Comparison of ENCODE assay signal across 16 cellular contexts in the genomic region with DNA sequence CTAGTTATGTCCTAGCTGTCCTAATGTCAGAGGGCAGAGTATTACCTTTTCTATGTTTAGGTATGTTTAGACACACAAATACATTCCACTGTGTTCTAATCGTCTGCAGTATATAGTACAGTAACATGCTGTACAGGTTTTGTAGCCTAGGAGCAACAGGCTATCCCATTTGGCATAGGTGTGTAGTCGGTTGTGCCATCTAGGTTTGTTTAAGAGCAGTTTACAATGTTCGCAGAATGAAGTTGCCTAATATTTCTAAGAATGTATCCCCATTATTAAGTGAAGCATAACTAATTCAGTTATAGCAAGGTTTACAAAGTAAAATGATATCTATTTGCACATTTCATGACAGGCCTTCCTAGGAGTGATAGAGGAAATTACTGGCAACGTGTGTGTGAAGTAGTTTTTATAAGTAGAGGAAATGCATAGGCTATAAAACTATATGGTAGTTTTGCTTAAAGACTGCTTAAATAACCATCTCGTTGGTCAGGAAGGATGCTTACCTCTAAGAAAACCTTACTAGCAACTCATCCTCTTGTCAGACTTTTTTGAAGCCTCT. TPM values are rescaled to one million over a fixed set of nuclear protein-coding genes. Genes with fewer than 3 reads are reported as not detected.
DNase-seq lines count a peak whose midpoint lies in the region; ATAC-seq, FAIRE-seq and TF ChIP-seq lines count a peak whose summit lies in the region.
"Had no signal": no experiment of that assay in that cellular context is flagged by ENCODE, and none has a peak within 500 bp of the region (broad histone marks: within the 10 kb centered on the region; RNA-seq: fewer than 3 reads in every experiment).

No MANE protein-coding gene starts in this region.

- no peak for TF ChIP-seq POLR2A in H54 (IDR thresholded peaks at IDR 0.05; ENCODE audit: low read depth, low read length)

- peak; percentile 62 for FAIRE-seq in H54 (lab: Jason Lieb, UNC)
- FAIRE-seq: endothelial cell of umbilical vein had no signal

- peak overlapping the region; percentile 55 for H3K4me3 Mint-ChIP-seq in T-helper 1 cell treated with Interleukin-12 subunit alpha and Interleukin-12 subunit beta and Interleukin-4 antibody, amounts not matched to agents 30 μg/mL and 1 μg/mL, for 36 hours
- H3K4me3 Mint-ChIP-seq in activated T-helper 1 cell treated with anti-CD3 and anti-CD28 coated beads, Interleukin-12 subunit alpha, Interleukin-12 subunit beta, Interleukin-2, Interleukin-4 antibody, amounts not matched to agents 30 ng/mL and 10 ng/mL and 1 ng/mL, durations not matched to agents 14 hours and 24 hours and 36 hours = peak overlapping the region; percentile 38

- TF ChIP-seq EP300 in neural cell (conservative IDR thresholded peaks at IDR 0.05; ENCODE audit: poor library complexity, severe bottlenecking) = no peak

- no peak overlapping the region for H3K27ac ChIP-seq in neural cell (ENCODE audit: low read length)
- H3K27ac ChIP-seq: brain microvascular endothelial cell, neutrophil, upper lobe of left lung had no signal

- no peaks in the 10 kb centered on the region for H3K36me3 ChIP-seq in neural cell (ENCODE audit: insufficient read depth, low read length)
- H3K36me3 ChIP-seq: heart right ventricle, neutrophil, upper lobe of left lung had no signal

- in situ Hi-C loops in ACHN (cut with HindIII; ENCODE audit: low pct_ligation_motif_present, low pct_unique_long_range_greater_than_20kb, low sequenced_read_pairs) = no loop called here

- no peaks in the 10 kb centered on the region for H3K27me3 ChIP-seq in neural cell (ENCODE audit: insufficient read depth, low read depth, low read length)
- H3K27me3 ChIP-seq: brain microvascular endothelial cell, heart right ventricle, neutrophil, upper lobe of left lung had no signal

- H3K9ac ChIP-seq in neural cell (ENCODE audit: low read length) = no peak overlapping the region

- intact Hi-C loops in activated T-helper 1 cell treated with anti-CD3 and anti-CD28 coated beads, Interleukin-12 subunit alpha, Interleukin-12 subunit beta, Interleukin-2, Interleukin-4 antibody, amounts not matched to agents 30 ng/mL and 10 ng/mL and 1 ng/mL, durations not matched to agents 14 hours and 24 hours and 36 hours (cut with micrococcal nuclease) = no loop called here

- H3K9me3 ChIP-seq in neural cell (ENCODE audit: low read length) = no peaks in the 10 kb centered on the region
- H3K9me3 ChIP-seq: heart right ventricle, neutrophil, upper lobe of left lung had no signal

- H3K4me3 ChIP-seq in neural cell (ENCODE audit: low read length) = peak overlapping the region; percentile 13
- H3K4me3 ChIP-seq: heart right ventricle, skin epidermis, upper lobe of left lung had no signal

- no peaks in the 10 kb centered on the region for H4K20me1 ChIP-seq in neural cell (ENCODE audit: insufficient read depth)

- peak overlapping the region; percentile 64 for H3K27ac Mint-ChIP-seq in T-helper 1 cell treated with Interleukin-12 subunit alpha and Interleukin-12 subunit beta and Interleukin-4 antibody, amounts not matched to agents 30 μg/mL and 1 μg/mL, for 36 hours
- H3K27ac Mint-ChIP-seq in activated T-helper 1 cell treated with anti-CD3 and anti-CD28 coated beads, Interleukin-12 subunit alpha, Interleukin-12 subunit beta, Interleukin-2, Interleukin-4 antibody, amounts not matched to agents 30 ng/mL and 10 ng/mL and 1 ng/mL, durations not matched to agents 14 hours and 24 hours and 36 hours = peak overlapping the region; percentile 35

- no peak for TF ChIP-seq CTCF in neural cell (IDR thresholded peaks at IDR 0.05; ENCODE audit: poor library complexity, severe bottlenecking)

- ATAC-seq in GM21576 (IDR thresholded peaks at IDR 0.05; ENCODE audit: unreplicated experiment) (no peak), HG03039 (IDR thresholded peaks at IDR 0.05; ENCODE audit: unreplicated experiment) (no peak)
- ATAC-seq: heart right ventricle had no signal

- H3K27me3 Mint-ChIP-seq in T-helper 1 cell treated with Interleukin-12 subunit alpha and Interleukin-12 subunit beta and Interleukin-4 antibody, amounts not matched to agents 30 μg/mL and 1 μg/mL, for 36 hours (ENCODE audit: low read depth) = no peaks in the 10 kb centered on the region
- no peaks in the 10 kb centered on the region for H3K27me3 Mint-ChIP-seq in activated T-helper 1 cell treated with anti-CD3 and anti-CD28 coated beads, Interleukin-12 subunit alpha, Interleukin-12 subunit beta, Interleukin-2, Interleukin-4 antibody, amounts not matched to agents 30 ng/mL and 10 ng/mL and 1 ng/mL, durations not matched to agents 14 hours and 24 hours and 36 hours (ENCODE audit: insufficient read depth)

- peaks cover 6% of the 10 kb centered on the region for H3K36me3 Mint-ChIP-seq in T-helper 1 cell treated with Interleukin-12 subunit alpha and Interleukin-12 subunit beta and Interleukin-4 antibody, amounts not matched to agents 30 μg/mL and 1 μg/mL, for 36 hours (ENCODE audit: low read depth)
- H3K36me3 Mint-ChIP-seq in activated T-helper 1 cell treated with anti-CD3 and anti-CD28 coated beads, Interleukin-12 subunit alpha, Interleukin-12 subunit beta, Interleukin-2, Interleukin-4 antibody, amounts not matched to agents 30 ng/mL and 10 ng/mL and 1 ng/mL, durations not matched to agents 14 hours and 24 hours and 36 hours (ENCODE audit: low read depth) = peaks cover 8% of the 10 kb centered on the region

- no peaks in the 10 kb centered on the region for H3F3A ChIP-seq in neural cell (ENCODE audit: insufficient read depth, low read length, poor library complexity, severe bottlenecking)

- no peak for TF ChIP-seq RAD21 in neural cell (conservative IDR thresholded peaks at IDR 0.05)

- H3K9me3 Mint-ChIP-seq in T-helper 1 cell treated with Interleukin-12 subunit alpha and Interleukin-12 subunit beta and Interleukin-4 antibody, amounts not matched to agents 30 μg/mL and 1 μg/mL, for 36 hours = no peaks in the 10 kb centered on the region
- H3K9me3 Mint-ChIP-seq in activated T-helper 1 cell treated with anti-CD3 and anti-CD28 coated beads, Interleukin-12 subunit alpha, Interleukin-12 subunit beta, Interleukin-2, Interleukin-4 antibody, amounts not matched to agents 30 ng/mL and 10 ng/mL and 1 ng/mL, durations not matched to agents 14 hours and 24 hours and 36 hours = no peaks in the 10 kb centered on the region

- peaks cover 23% of the 10 kb centered on the region for H3K79me2 ChIP-seq in neural cell (replicated peaks; ENCODE audit: insufficient read depth, low read length)

- peaks cover 44% of the 10 kb centered on the region for H3K4me1 Mint-ChIP-seq in T-helper 1 cell treated with Interleukin-12 subunit alpha and Interleukin-12 subunit beta and Interleukin-4 antibody, amounts not matched to agents 30 μg/mL and 1 μg/mL, for 36 hours (ENCODE audit: low read depth)
- H3K4me1 Mint-ChIP-seq in activated T-helper 1 cell treated with anti-CD3 and anti-CD28 coated beads, Interleukin-12 subunit alpha, Interleukin-12 subunit beta, Interleukin-2, Interleukin-4 antibody, amounts not matched to agents 30 ng/mL and 10 ng/mL and 1 ng/mL, durations not matched to agents 14 hours and 24 hours and 36 hours (ENCODE audit: low read depth) = peaks cover 72% of the 10 kb centered on the region

- no peak overlapping the region for H3K4me2 ChIP-seq in neural cell (ENCODE audit: low read length)

- DNase-seq in T-helper 1 cell (no peak), H54 (ENCODE audit: insufficient read length, low spot score) (no peak), ACHN (no peak)
- DNase-seq in activated T-helper 1 cell treated with anti-CD3 and anti-CD28 coated beads, Interleukin-12 subunit alpha, Interleukin-12 subunit beta, Interleukin-2, Interleukin-4 antibody, amounts not matched to agents 30 ng/mL and 10 ng/mL and 1 ng/mL, durations not matched to agents 14 hours and 24 hours and 36 hours (ENCODE audit: low spot score) = no peak
- DNase-seq: brain microvascular endothelial cell, DMS79, heart right ventricle, NCI-H2029, upper lobe of left lung had no signal

- no peak overlapping the region for H2AFZ ChIP-seq in neural cell (ENCODE audit: low read depth, low read length)

- H3K9me2 ChIP-seq in neural cell (ENCODE audit: insufficient read depth, low read length) = no peaks in the 10 kb centered on the region

TF ChIP-seq in neural cell, 6 proteins besides CTCF, POLR2A, EP300 and RAD21 (continues in another document):
- TF ChIP-seq TAF1 (IDR thresholded peaks at IDR 0.05; ENCODE audit: low read depth) (no peak), POLR2AphosphoS5 (IDR thresholded peaks at IDR 0.05) (no peak)
- TF ChIP-seq, protein P1, sequence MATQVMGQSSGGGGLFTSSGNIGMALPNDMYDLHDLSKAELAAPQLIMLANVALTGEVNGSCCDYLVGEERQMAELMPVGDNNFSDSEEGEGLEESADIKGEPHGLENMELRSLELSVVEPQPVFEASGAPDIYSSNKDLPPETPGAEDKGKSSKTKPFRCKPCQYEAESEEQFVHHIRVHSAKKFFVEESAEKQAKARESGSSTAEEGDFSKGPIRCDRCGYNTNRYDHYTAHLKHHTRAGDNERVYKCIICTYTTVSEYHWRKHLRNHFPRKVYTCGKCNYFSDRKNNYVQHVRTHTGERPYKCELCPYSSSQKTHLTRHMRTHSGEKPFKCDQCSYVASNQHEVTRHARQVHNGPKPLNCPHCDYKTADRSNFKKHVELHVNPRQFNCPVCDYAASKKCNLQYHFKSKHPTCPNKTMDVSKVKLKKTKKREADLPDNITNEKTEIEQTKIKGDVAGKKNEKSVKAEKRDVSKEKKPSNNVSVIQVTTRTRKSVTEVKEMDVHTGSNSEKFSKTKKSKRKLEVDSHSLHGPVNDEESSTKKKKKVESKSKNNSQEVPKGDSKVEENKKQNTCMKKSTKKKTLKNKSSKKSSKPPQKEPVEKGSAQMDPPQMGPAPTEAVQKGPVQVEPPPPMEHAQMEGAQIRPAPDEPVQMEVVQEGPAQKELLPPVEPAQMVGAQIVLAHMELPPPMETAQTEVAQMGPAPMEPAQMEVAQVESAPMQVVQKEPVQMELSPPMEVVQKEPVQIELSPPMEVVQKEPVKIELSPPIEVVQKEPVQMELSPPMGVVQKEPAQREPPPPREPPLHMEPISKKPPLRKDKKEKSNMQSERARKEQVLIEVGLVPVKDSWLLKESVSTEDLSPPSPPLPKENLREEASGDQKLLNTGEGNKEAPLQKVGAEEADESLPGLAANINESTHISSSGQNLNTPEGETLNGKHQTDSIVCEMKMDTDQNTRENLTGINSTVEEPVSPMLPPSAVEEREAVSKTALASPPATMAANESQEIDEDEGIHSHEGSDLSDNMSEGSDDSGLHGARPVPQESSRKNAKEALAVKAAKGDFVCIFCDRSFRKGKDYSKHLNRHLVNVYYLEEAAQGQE (IDR thresholded peaks at IDR 0.05; ENCODE audit: borderline replicate concordance) = no peak

RNA-seq across cellular contexts. Expression of a gene that starts 4.0 kb away (rescaled TPM):
- total RNA-seq in activated T-helper 1 cell treated with anti-CD3 and anti-CD28 coated beads, Interleukin-12 subunit alpha, Interleukin-12 subunit beta, Interleukin-2, Interleukin-4 antibody, amounts not matched to agents 30 ng/mL and 10 ng/mL and 1 ng/mL, durations not matched to agents 14 hours and 24 hours and 36 hours = 101 and 106 TPM in 2 replicates
- polyA plus RNA-seq in neural cell = 54.1 and 67.3 TPM in 2 replicates
- 35.8 and 42.0 TPM in 2 replicates for polyA minus RNA-seq in neural cell

RNA-seq across cellular contexts. Expression of a gene that starts 40.5 kb away (rescaled TPM):
- 49.8 and 50.5 TPM in 2 replicates for total RNA-seq in activated T-helper 1 cell treated with anti-CD3 and anti-CD28 coated beads, Interleukin-12 subunit alpha, Interleukin-12 subunit beta, Interleukin-2, Interleukin-4 antibody, amounts not matched to agents 30 ng/mL and 10 ng/mL and 1 ng/mL, durations not matched to agents 14 hours and 24 hours and 36 hours
- 40.5 and 51.9 TPM in 2 replicates for polyA plus RNA-seq in neural cell
- 70.4 and 74.0 TPM in 2 replicates for polyA minus RNA-seq in neural cell
